ENCODE assay signal across 1 cellular context in genomic region chrX:48083212-48083611, GRCh38.
TF ChIP-seq lines count a peak whose summit lies in the region.

No MANE protein-coding gene starts in this region.

TF ChIP-seq in GM23338, 12 proteins besides CTCF, POLR2A, EP300 and RAD21 (continued from another document):
- TF ChIP-seq ZNF462 (CRISPR knock-in tag; IDR thresholded peaks at IDR 0.05): no peak
- no peak for TF ChIP-seq JUNB (IDR thresholded peaks at IDR 0.05; ENCODE audit: unreplicated experiment)
- TF ChIP-seq NANOG (IDR thresholded peaks at IDR 0.05; ENCODE audit: borderline replicate concordance): no peak
- TF ChIP-seq ZNF331 (CRISPR knock-in tag; IDR thresholded peaks at IDR 0.05; ENCODE audit: low read depth): no peak
- TF ChIP-seq ZNF114 (CRISPR knock-in tag; IDR thresholded peaks at IDR 0.05): no peak
- TF ChIP-seq EZH2phosphoT487 (IDR thresholded peaks at IDR 0.05; ENCODE audit: unreplicated experiment): no peak
- TF ChIP-seq STAT1 (IDR thresholded peaks at IDR 0.05; ENCODE audit: unreplicated experiment): no peak
- no peak for TF ChIP-seq POLR2AphosphoS5 (IDR thresholded peaks at IDR 0.05; ENCODE audit: low read depth)
- no peak for TF ChIP-seq CREB1 (CRISPR knock-in tag; IDR thresholded peaks at IDR 0.05; ENCODE audit: low read depth)
- TF ChIP-seq EZH2 (IDR thresholded peaks at IDR 0.05; ENCODE audit: low read depth, unreplicated experiment): no peak
- TF ChIP-seq REST (IDR thresholded peaks at IDR 0.05; ENCODE audit: unreplicated experiment): no peak
